ENCODE assay signal across 1 cellular context in the genomic region with DNA sequence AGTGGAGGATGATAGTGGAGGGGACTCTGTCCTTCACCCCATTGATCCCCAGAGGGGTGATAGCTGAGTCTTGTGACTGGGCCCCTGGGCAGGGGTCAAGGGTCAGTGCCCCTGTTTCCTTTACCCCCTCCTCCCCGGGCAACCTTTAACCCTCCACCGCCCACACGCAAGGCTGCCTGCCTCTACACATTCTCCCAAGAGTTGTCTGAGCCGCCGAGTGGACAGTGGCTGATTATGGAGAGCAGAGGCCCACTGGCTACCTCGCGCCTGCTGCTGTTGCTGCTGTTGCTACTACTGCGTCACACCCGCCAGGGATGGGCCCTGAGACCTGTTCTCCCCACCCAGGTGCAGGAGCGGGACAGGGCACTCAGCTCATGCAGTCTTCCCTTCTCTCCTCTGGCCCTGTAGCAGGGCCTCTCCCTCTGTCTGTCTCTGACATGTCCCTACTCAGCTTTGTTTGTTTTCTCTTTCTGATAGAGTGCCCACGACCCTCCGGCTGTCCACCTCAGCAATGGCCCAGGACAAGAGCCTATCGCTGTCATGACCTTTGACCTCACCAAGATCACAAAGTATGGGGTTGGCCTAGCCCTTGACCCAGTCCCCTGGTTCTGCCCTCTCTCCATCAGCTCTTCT.
A peak's percentile ranks its signal among the peaks of the same experiment; 100 is the strongest.
TF ChIP-seq lines count a peak whose summit lies in the region.

A gene with protein sequence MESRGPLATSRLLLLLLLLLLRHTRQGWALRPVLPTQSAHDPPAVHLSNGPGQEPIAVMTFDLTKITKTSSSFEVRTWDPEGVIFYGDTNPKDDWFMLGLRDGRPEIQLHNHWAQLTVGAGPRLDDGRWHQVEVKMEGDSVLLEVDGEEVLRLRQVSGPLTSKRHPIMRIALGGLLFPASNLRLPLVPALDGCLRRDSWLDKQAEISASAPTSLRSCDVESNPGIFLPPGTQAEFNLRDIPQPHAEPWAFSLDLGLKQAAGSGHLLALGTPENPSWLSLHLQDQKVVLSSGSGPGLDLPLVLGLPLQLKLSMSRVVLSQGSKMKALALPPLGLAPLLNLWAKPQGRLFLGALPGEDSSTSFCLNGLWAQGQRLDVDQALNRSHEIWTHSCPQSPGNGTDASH (plus strand): TSS at position 197 of the 633 bp plus-strand sequence. CDS start 38 bp downstream, at position 235.

TF ChIP-seq in HepG2, 621 proteins besides CTCF, POLR2A, EP300 and RAD21 (continued from another document and continues in another):
- TF ChIP-seq, protein P1, sequence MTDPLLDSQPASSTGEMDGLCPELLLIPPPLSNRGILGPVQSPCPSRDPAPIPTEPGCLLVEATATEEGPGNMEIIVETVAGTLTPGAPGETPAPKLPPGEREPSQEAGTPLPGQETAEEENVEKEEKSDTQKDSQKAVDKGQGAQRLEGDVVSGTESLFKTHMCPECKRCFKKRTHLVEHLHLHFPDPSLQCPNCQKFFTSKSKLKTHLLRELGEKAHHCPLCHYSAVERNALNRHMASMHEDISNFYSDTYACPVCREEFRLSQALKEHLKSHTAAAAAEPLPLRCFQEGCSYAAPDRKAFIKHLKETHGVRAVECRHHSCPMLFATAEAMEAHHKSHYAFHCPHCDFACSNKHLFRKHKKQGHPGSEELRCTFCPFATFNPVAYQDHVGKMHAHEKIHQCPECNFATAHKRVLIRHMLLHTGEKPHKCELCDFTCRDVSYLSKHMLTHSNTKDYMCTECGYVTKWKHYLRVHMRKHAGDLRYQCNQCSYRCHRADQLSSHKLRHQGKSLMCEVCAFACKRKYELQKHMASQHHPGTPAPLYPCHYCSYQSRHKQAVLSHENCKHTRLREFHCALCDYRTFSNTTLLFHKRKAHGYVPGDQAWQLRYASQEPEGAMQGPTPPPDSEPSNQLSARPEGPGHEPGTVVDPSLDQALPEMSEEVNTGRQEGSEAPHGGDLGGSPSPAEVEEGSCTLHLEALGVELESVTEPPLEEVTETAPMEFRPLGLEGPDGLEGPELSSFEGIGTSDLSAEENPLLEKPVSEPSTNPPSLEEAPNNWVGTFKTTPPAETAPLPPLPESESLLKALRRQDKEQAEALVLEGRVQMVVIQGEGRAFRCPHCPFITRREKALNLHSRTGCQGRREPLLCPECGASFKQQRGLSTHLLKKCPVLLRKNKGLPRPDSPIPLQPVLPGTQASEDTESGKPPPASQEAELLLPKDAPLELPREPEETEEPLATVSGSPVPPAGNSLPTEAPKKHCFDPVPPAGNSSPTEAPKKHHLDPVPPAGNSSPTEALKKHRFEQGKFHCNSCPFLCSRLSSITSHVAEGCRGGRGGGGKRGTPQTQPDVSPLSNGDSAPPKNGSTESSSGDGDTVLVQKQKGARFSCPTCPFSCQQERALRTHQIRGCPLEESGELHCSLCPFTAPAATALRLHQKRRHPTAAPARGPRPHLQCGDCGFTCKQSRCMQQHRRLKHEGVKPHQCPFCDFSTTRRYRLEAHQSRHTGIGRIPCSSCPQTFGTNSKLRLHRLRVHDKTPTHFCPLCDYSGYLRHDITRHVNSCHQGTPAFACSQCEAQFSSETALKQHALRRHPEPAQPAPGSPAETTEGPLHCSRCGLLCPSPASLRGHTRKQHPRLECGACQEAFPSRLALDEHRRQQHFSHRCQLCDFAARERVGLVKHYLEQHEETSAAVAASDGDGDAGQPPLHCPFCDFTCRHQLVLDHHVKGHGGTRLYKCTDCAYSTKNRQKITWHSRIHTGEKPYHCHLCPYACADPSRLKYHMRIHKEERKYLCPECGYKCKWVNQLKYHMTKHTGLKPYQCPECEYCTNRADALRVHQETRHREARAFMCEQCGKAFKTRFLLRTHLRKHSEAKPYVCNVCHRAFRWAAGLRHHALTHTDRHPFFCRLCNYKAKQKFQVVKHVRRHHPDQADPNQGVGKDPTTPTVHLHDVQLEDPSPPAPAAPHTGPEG (CRISPR knock-in tag; IDR thresholded peaks at IDR 0.05), result no peak
- no peak for TF ChIP-seq PAX8 (CRISPR knock-in tag; IDR thresholded peaks at IDR 0.05; ENCODE audit: borderline replicate concordance)
- TF ChIP-seq, protein P2, sequence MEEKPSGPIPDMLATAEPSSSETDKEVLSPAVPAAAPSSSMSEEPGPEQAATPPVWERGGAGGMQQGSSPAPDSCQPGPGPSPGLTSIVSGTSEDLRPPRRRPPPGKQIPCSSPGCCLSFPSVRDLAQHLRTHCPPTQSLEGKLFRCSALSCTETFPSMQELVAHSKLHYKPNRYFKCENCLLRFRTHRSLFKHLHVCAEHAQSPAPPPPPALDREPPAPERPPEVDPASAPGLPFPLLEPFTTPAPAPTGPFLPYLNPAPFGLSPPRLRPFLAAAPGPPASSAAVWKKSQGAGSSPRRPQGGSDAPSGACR (CRISPR knock-in tag; IDR thresholded peaks at IDR 0.05), result no peak
- TF ChIP-seq, protein P3, sequence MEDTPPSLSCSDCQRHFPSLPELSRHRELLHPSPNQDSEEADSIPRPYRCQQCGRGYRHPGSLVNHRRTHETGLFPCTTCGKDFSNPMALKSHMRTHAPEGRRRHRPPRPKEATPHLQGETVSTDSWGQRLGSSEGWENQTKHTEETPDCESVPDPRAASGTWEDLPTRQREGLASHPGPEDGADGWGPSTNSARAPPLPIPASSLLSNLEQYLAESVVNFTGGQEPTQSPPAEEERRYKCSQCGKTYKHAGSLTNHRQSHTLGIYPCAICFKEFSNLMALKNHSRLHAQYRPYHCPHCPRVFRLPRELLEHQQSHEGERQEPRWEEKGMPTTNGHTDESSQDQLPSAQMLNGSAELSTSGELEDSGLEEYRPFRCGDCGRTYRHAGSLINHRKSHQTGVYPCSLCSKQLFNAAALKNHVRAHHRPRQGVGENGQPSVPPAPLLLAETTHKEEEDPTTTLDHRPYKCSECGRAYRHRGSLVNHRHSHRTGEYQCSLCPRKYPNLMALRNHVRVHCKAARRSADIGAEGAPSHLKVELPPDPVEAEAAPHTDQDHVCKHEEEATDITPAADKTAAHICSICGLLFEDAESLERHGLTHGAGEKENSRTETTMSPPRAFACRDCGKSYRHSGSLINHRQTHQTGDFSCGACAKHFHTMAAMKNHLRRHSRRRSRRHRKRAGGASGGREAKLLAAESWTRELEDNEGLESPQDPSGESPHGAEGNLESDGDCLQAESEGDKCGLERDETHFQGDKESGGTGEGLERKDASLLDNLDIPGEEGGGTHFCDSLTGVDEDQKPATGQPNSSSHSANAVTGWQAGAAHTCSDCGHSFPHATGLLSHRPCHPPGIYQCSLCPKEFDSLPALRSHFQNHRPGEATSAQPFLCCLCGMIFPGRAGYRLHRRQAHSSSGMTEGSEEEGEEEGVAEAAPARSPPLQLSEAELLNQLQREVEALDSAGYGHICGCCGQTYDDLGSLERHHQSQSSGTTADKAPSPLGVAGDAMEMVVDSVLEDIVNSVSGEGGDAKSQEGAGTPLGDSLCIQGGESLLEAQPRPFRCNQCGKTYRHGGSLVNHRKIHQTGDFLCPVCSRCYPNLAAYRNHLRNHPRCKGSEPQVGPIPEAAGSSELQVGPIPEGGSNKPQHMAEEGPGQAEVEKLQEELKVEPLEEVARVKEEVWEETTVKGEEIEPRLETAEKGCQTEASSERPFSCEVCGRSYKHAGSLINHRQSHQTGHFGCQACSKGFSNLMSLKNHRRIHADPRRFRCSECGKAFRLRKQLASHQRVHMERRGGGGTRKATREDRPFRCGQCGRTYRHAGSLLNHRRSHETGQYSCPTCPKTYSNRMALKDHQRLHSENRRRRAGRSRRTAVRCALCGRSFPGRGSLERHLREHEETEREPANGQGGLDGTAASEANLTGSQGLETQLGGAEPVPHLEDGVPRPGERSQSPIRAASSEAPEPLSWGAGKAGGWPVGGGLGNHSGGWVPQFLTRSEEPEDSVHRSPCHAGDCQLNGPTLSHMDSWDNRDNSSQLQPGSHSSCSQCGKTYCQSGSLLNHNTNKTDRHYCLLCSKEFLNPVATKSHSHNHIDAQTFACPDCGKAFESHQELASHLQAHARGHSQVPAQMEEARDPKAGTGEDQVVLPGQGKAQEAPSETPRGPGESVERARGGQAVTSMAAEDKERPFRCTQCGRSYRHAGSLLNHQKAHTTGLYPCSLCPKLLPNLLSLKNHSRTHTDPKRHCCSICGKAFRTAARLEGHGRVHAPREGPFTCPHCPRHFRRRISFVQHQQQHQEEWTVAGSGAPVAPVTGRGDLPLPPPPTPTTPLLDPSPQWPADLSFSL (CRISPR knock-in tag; IDR thresholded peaks at IDR 0.05), result no peak
- no peak for TF ChIP-seq SMAD1 (CRISPR knock-in tag; IDR thresholded peaks at IDR 0.05; ENCODE audit: borderline replicate concordance, low read depth)
- TF ChIP-seq TCF7 (IDR thresholded peaks at IDR 0.05; ENCODE audit: low read depth), result no peak
- no peak for TF ChIP-seq ADNP (CRISPR knock-in tag; IDR thresholded peaks at IDR 0.05)
- TF ChIP-seq, protein P4, sequence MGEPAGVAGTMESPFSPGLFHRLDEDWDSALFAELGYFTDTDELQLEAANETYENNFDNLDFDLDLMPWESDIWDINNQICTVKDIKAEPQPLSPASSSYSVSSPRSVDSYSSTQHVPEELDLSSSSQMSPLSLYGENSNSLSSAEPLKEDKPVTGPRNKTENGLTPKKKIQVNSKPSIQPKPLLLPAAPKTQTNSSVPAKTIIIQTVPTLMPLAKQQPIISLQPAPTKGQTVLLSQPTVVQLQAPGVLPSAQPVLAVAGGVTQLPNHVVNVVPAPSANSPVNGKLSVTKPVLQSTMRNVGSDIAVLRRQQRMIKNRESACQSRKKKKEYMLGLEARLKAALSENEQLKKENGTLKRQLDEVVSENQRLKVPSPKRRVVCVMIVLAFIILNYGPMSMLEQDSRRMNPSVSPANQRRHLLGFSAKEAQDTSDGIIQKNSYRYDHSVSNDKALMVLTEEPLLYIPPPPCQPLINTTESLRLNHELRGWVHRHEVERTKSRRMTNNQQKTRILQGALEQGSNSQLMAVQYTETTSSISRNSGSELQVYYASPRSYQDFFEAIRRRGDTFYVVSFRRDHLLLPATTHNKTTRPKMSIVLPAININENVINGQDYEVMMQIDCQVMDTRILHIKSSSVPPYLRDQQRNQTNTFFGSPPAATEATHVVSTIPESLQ (CRISPR knock-in tag; conservative IDR thresholded peaks at IDR 0.05), result no peak
- no peak for TF ChIP-seq ZNF451 (CRISPR knock-in tag; IDR thresholded peaks at IDR 0.05)
- TF ChIP-seq SNRNP70 (IDR thresholded peaks at IDR 0.05; ENCODE audit: low read depth, low read length), result no peak
- no peak for TF ChIP-seq CHD2 (IDR thresholded peaks at IDR 0.05; ENCODE audit: low read depth, low read length)
- peak; percentile 94 for TF ChIP-seq NR2C2 (CRISPR knock-in tag; IDR thresholded peaks at IDR 0.05; ENCODE audit: borderline replicate concordance)
- no peak for TF ChIP-seq THAP11 (CRISPR knock-in tag; IDR thresholded peaks at IDR 0.05)
- TF ChIP-seq, protein P5, sequence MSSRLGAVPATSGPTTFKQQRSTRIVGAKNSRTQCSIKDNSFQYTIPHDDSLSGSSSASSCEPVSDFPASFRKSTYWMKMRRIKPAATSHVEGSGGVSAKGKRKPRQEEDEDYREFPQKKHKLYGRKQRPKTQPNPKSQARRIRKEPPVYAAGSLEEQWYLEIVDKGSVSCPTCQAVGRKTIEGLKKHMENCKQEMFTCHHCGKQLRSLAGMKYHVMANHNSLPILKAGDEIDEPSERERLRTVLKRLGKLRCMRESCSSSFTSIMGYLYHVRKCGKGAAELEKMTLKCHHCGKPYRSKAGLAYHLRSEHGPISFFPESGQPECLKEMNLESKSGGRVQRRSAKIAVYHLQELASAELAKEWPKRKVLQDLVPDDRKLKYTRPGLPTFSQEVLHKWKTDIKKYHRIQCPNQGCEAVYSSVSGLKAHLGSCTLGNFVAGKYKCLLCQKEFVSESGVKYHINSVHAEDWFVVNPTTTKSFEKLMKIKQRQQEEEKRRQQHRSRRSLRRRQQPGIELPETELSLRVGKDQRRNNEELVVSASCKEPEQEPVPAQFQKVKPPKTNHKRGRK (CRISPR knock-in tag; IDR thresholded peaks at IDR 0.05), result no peak
- no peak for TF ChIP-seq SP5 (CRISPR knock-in tag; IDR thresholded peaks at IDR 0.05; ENCODE audit: borderline replicate concordance, low read depth)
- TF ChIP-seq ZNF256 (CRISPR knock-in tag; conservative IDR thresholded peaks at IDR 0.05), result no peak
- no peak for TF ChIP-seq MED13 (CRISPR knock-in tag; IDR thresholded peaks at IDR 0.05)
- TF ChIP-seq, protein P6, sequence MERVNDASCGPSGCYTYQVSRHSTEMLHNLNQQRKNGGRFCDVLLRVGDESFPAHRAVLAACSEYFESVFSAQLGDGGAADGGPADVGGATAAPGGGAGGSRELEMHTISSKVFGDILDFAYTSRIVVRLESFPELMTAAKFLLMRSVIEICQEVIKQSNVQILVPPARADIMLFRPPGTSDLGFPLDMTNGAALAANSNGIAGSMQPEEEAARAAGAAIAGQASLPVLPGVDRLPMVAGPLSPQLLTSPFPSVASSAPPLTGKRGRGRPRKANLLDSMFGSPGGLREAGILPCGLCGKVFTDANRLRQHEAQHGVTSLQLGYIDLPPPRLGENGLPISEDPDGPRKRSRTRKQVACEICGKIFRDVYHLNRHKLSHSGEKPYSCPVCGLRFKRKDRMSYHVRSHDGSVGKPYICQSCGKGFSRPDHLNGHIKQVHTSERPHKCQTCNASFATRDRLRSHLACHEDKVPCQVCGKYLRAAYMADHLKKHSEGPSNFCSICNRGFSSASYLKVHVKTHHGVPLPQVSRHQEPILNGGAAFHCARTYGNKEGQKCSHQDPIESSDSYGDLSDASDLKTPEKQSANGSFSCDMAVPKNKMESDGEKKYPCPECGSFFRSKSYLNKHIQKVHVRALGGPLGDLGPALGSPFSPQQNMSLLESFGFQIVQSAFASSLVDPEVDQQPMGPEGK (CRISPR knock-in tag; IDR thresholded peaks at IDR 0.05), result peak; percentile 70
- no peak for TF ChIP-seq GTF3A (CRISPR knock-in tag; conservative IDR thresholded peaks at IDR 0.05)
- no peak for TF ChIP-seq PAWR (CRISPR knock-in tag; IDR thresholded peaks at IDR 0.05; ENCODE audit: borderline replicate concordance)
- no peak for TF ChIP-seq ZKSCAN8 (CRISPR knock-in tag; IDR thresholded peaks at IDR 0.05; ENCODE audit: borderline replicate concordance)
- no peak for TF ChIP-seq ZNF549 (CRISPR knock-in tag; IDR thresholded peaks at IDR 0.05)
- no peak for TF ChIP-seq ZNF713 (CRISPR knock-in tag; IDR thresholded peaks at IDR 0.05)
- no peak for TF ChIP-seq SCMH1 (CRISPR knock-in tag; IDR thresholded peaks at IDR 0.05; ENCODE audit: borderline replicate concordance)
- TF ChIP-seq TAF1 (CRISPR knock-in tag; IDR thresholded peaks at IDR 0.05), result no peak
- TF ChIP-seq BHLHE40 (IDR thresholded peaks at IDR 0.05; ENCODE audit: low read length), result no peak
- no peak for TF ChIP-seq ZNF543 (CRISPR knock-in tag; IDR thresholded peaks at IDR 0.05)
- no peak for TF ChIP-seq ZNF761 (CRISPR knock-in tag; conservative IDR thresholded peaks at IDR 0.05)
- no peak for TF ChIP-seq HOXD1 (CRISPR knock-in tag; IDR thresholded peaks at IDR 0.05)
- no peak for TF ChIP-seq SALL2 (CRISPR knock-in tag; IDR thresholded peaks at IDR 0.05)
- TF ChIP-seq AHR (CRISPR knock-in tag; IDR thresholded peaks at IDR 0.05), result no peak
- no peak for TF ChIP-seq FOXP1 (IDR thresholded peaks at IDR 0.05)
- no peak for TF ChIP-seq FOXP1 (CRISPR knock-in tag; IDR thresholded peaks at IDR 0.05)
- no peak for TF ChIP-seq TSC22D2 (CRISPR knock-in tag; IDR thresholded peaks at IDR 0.05; ENCODE audit: borderline replicate concordance)
- TF ChIP-seq, protein P7, sequence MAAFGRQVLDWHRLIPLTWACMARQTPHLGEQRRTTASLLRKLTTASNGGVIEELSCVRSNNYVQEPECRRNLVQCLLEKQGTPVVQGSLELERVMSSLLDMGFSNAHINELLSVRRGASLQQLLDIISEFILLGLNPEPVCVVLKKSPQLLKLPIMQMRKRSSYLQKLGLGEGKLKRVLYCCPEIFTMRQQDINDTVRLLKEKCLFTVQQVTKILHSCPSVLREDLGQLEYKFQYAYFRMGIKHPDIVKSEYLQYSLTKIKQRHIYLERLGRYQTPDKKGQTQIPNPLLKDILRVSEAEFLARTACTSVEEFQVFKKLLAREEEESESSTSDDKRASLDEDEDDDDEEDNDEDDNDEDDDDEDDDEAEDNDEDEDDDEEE (CRISPR knock-in tag; IDR thresholded peaks at IDR 0.05), result no peak
